20 cellular contexts compared by ENCODE assay signal in the genomic region with DNA sequence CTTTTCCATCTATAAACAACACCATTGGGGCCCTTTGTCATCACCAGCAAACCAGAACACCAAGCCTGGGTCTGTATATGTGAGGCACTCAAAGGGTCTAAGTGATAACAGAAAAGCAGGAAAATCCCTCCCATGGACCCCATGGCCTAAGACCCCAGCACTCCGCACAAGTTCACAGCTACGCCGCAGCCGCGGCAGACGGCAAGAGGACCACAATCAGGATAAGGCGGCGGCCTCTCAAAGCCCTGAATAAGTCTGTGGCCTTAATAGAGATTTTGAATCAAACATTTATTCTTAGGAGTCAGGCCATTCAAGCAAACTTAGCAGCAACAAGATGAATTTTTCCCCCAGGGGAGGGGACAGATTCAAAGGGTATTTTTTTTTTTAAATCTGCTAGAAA. TPM values are rescaled to one million over a fixed set of nuclear protein-coding genes. Genes with fewer than 3 reads are reported as not detected.
DNase-seq lines count a peak whose midpoint lies in the region; ATAC-seq and TF ChIP-seq lines count a peak whose summit lies in the region.
"Had no signal": no experiment of that assay in that cellular context is flagged by ENCODE, and none has a peak within 500 bp of the region (broad histone marks: within the 10 kb centered on the region; RNA-seq: fewer than 3 reads in every experiment).

No MANE protein-coding gene starts in this region.

- CTCF ChIA-PET in WTC11 (lab: Charles Lee): interaction anchor here (1.0 kb wide), 2 partner anchors 12 to 53 kb away, joined by 3 to 4 read pairs; no protein-coding TSS in a partner anchor

- in situ Hi-C loops in astrocyte of the spinal cord (cut with HindIII; ENCODE audit: low sequenced_read_pairs): no loop called here

- intact Hi-C loops in right cardiac atrium (cut with DNase I): loop anchor here in 1 of 4 donors (5.0 kb wide), 1 partner anchor 36 kb away; no protein-coding TSS in a partner anchor
- intact Hi-C loops in left ventricle myocardium superior (cut with micrococcal nuclease): no loop called here

- no peak overlapping the region for H3K4me2 ChIP-seq in neural progenitor cell

- H3K4me1 ChIP-seq in right cardiac atrium (ENCODE audit: control insufficient read depth, insufficient read depth, low read length): peaks cover 4% of the 10 kb centered on the region
- H3K4me1 ChIP-seq in neural progenitor cell: peaks cover 17% of the 10 kb centered on the region

- peaks cover 5% of the 10 kb centered on the region for H3K36me3 Mint-ChIP-seq in neural progenitor cell
- peaks cover 4% of the 10 kb centered on the region for H3K36me3 Mint-ChIP-seq in type B pancreatic cell
- peaks cover 5% of the 10 kb centered on the region for H3K36me3 Mint-ChIP-seq in osteocyte (ENCODE audit: unreplicated experiment)
- H3K36me3 Mint-ChIP-seq in WTC11: no peaks in the 10 kb centered on the region

- H3K27me3 Mint-ChIP-seq in neural progenitor cell (ENCODE audit: insufficient read depth, low read depth) (peaks cover 16% of the 10 kb centered on the region), type B pancreatic cell (peaks cover 15% of the 10 kb centered on the region), osteocyte (ENCODE audit: unreplicated experiment) (no peaks in the 10 kb centered on the region), WTC11 (ENCODE audit: low read depth) (peaks cover 32% of the 10 kb centered on the region)

- no peak overlapping the region for H3K27ac Mint-ChIP-seq in neural progenitor cell
- peak overlapping the region; percentile 89 for H3K27ac Mint-ChIP-seq in type B pancreatic cell
- H3K27ac Mint-ChIP-seq in osteocyte (ENCODE audit: unreplicated experiment): no peak overlapping the region
- H3K27ac Mint-ChIP-seq in WTC11: no peak overlapping the region
- H3K27ac Mint-ChIP-seq: CD4-positive, alpha-beta T cell had no signal

- 66% methylated on average over 8 of the region's 8 CpGs for WGBS in right cardiac atrium

- H3K9me3 Mint-ChIP-seq in neural progenitor cell (no peaks in the 10 kb centered on the region), type B pancreatic cell (no peaks in the 10 kb centered on the region), osteocyte (ENCODE audit: unreplicated experiment) (no peaks in the 10 kb centered on the region), WTC11 (no peaks in the 10 kb centered on the region)
- H3K9me3 Mint-ChIP-seq: CD4-positive, alpha-beta T cell had no signal

- H3K9me3 ChIP-seq in right cardiac atrium (ENCODE audit: control insufficient read depth, low read length) (no peaks in the 10 kb centered on the region), neural progenitor cell (ENCODE audit: low read depth) (no peaks in the 10 kb centered on the region)

- H4K20me1 ChIP-seq in neural progenitor cell (ENCODE audit: low read depth): peaks cover 47% of the 10 kb centered on the region

- H3K9ac ChIP-seq in neural progenitor cell: no peak overlapping the region

- no peaks in the 10 kb centered on the region for H3K27me3 ChIP-seq in right cardiac atrium (ENCODE audit: control insufficient read depth, insufficient read depth)
- H3K27me3 ChIP-seq in neural progenitor cell: peaks cover 39% of the 10 kb centered on the region

- H3K36me3 ChIP-seq in neural progenitor cell: no peaks in the 10 kb centered on the region

- DNase-seq in right cardiac atrium: no peak
- no peak for DNase-seq in left ventricle myocardium superior
- no peak for DNase-seq in astrocyte of the spinal cord (ENCODE audit: low read depth, low spot score)
- no peak for DNase-seq in neural progenitor cell (ENCODE audit: low spot score)
- DNase-seq in type B pancreatic cell (ENCODE audit: extremely low spot score, unreplicated experiment): no peak
- no peak for DNase-seq in osteocyte (ENCODE audit: extremely low spot score, unreplicated experiment)
- no peak for DNase-seq in WTC11 (ENCODE audit: low spot score)
- DNase-seq: Calu3; CD4-positive, alpha-beta T cell; DMS79; NCI-H1048; NCI-H226; NCI-H69; PC-3 had no signal

- H2AFZ ChIP-seq in neural progenitor cell (replicated peaks): no peak overlapping the region

- H3K27ac ChIP-seq in right cardiac atrium (ENCODE audit: low read length) (no peak overlapping the region), neural progenitor cell (no peak overlapping the region)
- H3K27ac ChIP-seq: HL-60 had no signal

- no peak for ATAC-seq in right cardiac atrium
- no peak for ATAC-seq in left ventricle myocardium superior
- no peak for ATAC-seq in WTC11
- ATAC-seq in HG03521 (IDR thresholded peaks at IDR 0.05; ENCODE audit: unreplicated experiment): no peak
- ATAC-seq: GM12878, K562, PC-3 had no signal

- H3K4me3 ChIP-seq in right cardiac atrium (ENCODE audit: low read length) (peak overlapping the region; percentile 94), astrocyte of the spinal cord (ENCODE audit: low read depth, low read length) (peak overlapping the region; percentile 49), neural progenitor cell (no peak overlapping the region)
- H3K4me3 ChIP-seq: GM12878, K562 had no signal

- TF ChIP-seq CTCF in astrocyte of the spinal cord (IDR thresholded peaks at IDR 0.05; ENCODE audit: low read depth, low read length): no peak
- TF ChIP-seq CTCF in neural progenitor cell (IDR thresholded peaks at IDR 0.05): no peak
- no peak for TF ChIP-seq CTCF in type B pancreatic cell (conservative IDR thresholded peaks at IDR 0.05)
- no peak for TF ChIP-seq CTCF in osteocyte (IDR thresholded peaks at IDR 0.05)
- no peak for TF ChIP-seq CTCF in WTC11 (IDR thresholded peaks at IDR 0.05)

- POLR2A ChIA-PET in WTC11 (lab: Charles Lee): interaction anchor here (0.6 kb wide), 1 partner anchor 195 kb away, joined by 3 read pairs; no protein-coding TSS in a partner anchor

- peaks cover 44% of the 10 kb centered on the region for H3F3A ChIP-seq in neural progenitor cell (ENCODE audit: low read depth)

- peak overlapping the region; percentile 13 for H3K4me3 Mint-ChIP-seq in neural progenitor cell
- peak overlapping the region; percentile 93 for H3K4me3 Mint-ChIP-seq in type B pancreatic cell
- H3K4me3 Mint-ChIP-seq in osteocyte (ENCODE audit: unreplicated experiment): no peak overlapping the region
- no peak overlapping the region for H3K4me3 Mint-ChIP-seq in WTC11
- H3K4me3 Mint-ChIP-seq: CD4-positive, alpha-beta T cell had no signal

- H3K4me1 Mint-ChIP-seq in neural progenitor cell: peaks cover 29% of the 10 kb centered on the region
- H3K4me1 Mint-ChIP-seq in type B pancreatic cell (ENCODE audit: unreplicated experiment): peaks cover 40% of the 10 kb centered on the region
- peaks cover 47% of the 10 kb centered on the region for H3K4me1 Mint-ChIP-seq in osteocyte (ENCODE audit: unreplicated experiment)
- peaks cover 28% of the 10 kb centered on the region for H3K4me1 Mint-ChIP-seq in WTC11

- H3K79me2 ChIP-seq in neural progenitor cell (ENCODE audit: low read depth): peaks cover 11% of the 10 kb centered on the region

TF ChIP-seq in WTC11, 78 proteins besides CTCF, POLR2A, EP300 and RAD21 (continues in another document):
- TF ChIP-seq ETV6 (CRISPR knock-in tag; IDR thresholded peaks at IDR 0.05): no peak
- TF ChIP-seq, protein P1, sequence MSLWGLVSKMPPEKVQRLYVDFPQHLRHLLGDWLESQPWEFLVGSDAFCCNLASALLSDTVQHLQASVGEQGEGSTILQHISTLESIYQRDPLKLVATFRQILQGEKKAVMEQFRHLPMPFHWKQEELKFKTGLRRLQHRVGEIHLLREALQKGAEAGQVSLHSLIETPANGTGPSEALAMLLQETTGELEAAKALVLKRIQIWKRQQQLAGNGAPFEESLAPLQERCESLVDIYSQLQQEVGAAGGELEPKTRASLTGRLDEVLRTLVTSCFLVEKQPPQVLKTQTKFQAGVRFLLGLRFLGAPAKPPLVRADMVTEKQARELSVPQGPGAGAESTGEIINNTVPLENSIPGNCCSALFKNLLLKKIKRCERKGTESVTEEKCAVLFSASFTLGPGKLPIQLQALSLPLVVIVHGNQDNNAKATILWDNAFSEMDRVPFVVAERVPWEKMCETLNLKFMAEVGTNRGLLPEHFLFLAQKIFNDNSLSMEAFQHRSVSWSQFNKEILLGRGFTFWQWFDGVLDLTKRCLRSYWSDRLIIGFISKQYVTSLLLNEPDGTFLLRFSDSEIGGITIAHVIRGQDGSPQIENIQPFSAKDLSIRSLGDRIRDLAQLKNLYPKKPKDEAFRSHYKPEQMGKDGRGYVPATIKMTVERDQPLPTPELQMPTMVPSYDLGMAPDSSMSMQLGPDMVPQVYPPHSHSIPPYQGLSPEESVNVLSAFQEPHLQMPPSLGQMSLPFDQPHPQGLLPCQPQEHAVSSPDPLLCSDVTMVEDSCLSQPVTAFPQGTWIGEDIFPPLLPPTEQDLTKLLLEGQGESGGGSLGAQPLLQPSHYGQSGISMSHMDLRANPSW (CRISPR knock-in tag; conservative IDR thresholded peaks at IDR 0.05; ENCODE audit: low read depth): no peak
- TF ChIP-seq FOXP1 (CRISPR knock-in tag; IDR thresholded peaks at IDR 0.05; ENCODE audit: borderline replicate concordance): no peak
- no peak for TF ChIP-seq MLX (CRISPR knock-in tag; IDR thresholded peaks at IDR 0.05)
- TF ChIP-seq NFATC4 (CRISPR knock-in tag; IDR thresholded peaks at IDR 0.05): no peak
- TF ChIP-seq ZNF121 (CRISPR knock-in tag; IDR thresholded peaks at IDR 0.05): no peak
- TF ChIP-seq ZNF671 (CRISPR knock-in tag; IDR thresholded peaks at IDR 0.05): no peak

RNA-seq across cellular contexts. Expression of gene ZBTB46, which starts 2.9 kb away (rescaled TPM):
- total RNA-seq in right cardiac atrium (10 to 100 TPM; 14.4 to 18.1 (median 16.3) TPM), left ventricle myocardium superior (13.1 TPM), neural progenitor cell (ENCODE audit: low replicate concordance) (8.1 and 13.9 TPM in 2 replicates), type B pancreatic cell (ENCODE audit: low replicate concordance) (9.8 and 13.6 TPM in 2 replicates), osteocyte (20.5 and 20.9 TPM in 2 replicates), WTC11 (2021) (18.9 to 20.1 TPM (median 20.1 TPM) in 3 replicates)
- 6.7 TPM for polyA plus RNA-seq in right cardiac atrium

RNA-seq across cellular contexts. Expression of gene ABHD16B, which starts 33.2 kb away (rescaled TPM):
- not detected for total RNA-seq in right cardiac atrium
- 0.54 TPM for polyA plus RNA-seq in right cardiac atrium
- not detected for total RNA-seq in left ventricle myocardium superior
- not detected in 2 replicates for total RNA-seq in neural progenitor cell (ENCODE audit: low replicate concordance)
- total RNA-seq in type B pancreatic cell (ENCODE audit: low replicate concordance): not detected in 2 replicates
- not detected in 2 replicates for total RNA-seq in osteocyte
- 0.11 TPM in 1 of 3 replicates, not detected in the others for total RNA-seq in WTC11 (2021)
- total RNA-seq: A673; CD4-positive, alpha-beta T cell; G401; GM12878; K562; PC-3 had no signal
- polyA plus RNA-seq: K562 had no signal

RNA-seq across cellular contexts. Expression of gene TPD52L2, which starts 36.9 kb away (rescaled TPM):
- 10 to 100 TPM; 62.1 to 73.5 (median 63.6) TPM for total RNA-seq in right cardiac atrium
- polyA plus RNA-seq in right cardiac atrium: 52.3 TPM
- 78.0 TPM for total RNA-seq in left ventricle myocardium superior
- 66.6 and 80.1 TPM in 2 replicates for total RNA-seq in neural progenitor cell (ENCODE audit: low replicate concordance)
- 76.5 and 96.3 TPM in 2 replicates for total RNA-seq in type B pancreatic cell (ENCODE audit: low replicate concordance)
- total RNA-seq in osteocyte: 102 and 109 TPM in 2 replicates
- 80.8 to 87.2 TPM (median 85.6 TPM) in 3 replicates for total RNA-seq in WTC11 (2021)

Comparison
In these comparisons a context has a peak if more than half of its experiments do, and no peak if none do; other contexts are left out.
1. H3K4me3 Mint-ChIP-seq: peak in neural progenitor cell (single experiment) and type B pancreatic cell (single experiment); none in osteocyte (single experiment) and WTC11 (single experiment).